In genomic region chr4:134328741-134329140, GRCh38 we compare ENCODE assay signal across 2 cellular contexts.
TF ChIP-seq lines count a peak whose summit lies in the region.

No MANE protein-coding gene starts in this region.

TF ChIP-seq in IMR-90, 13 proteins besides CTCF, POLR2A, EP300 and RAD21:
- TF ChIP-seq RCOR1 (IDR thresholded peaks at IDR 0.05; ENCODE audit: insufficient replicate concordance, low read length) = no peak
- no peak for TF ChIP-seq BHLHE40 (IDR thresholded peaks at IDR 0.05; ENCODE audit: low read depth, low read length)
- TF ChIP-seq USF2 (IDR thresholded peaks at IDR 0.05; ENCODE audit: low read depth, low read length) = no peak
- no peak for TF ChIP-seq MAFK (IDR thresholded peaks at IDR 0.05; ENCODE audit: low read depth, low read length)
- TF ChIP-seq RFX5 (IDR thresholded peaks at IDR 0.05; ENCODE audit: low read depth, low read length) = no peak
- no peak for TF ChIP-seq ELK1 (IDR thresholded peaks at IDR 0.05; ENCODE audit: borderline replicate concordance, low read depth, low read length)
- no peak for TF ChIP-seq NFE2L2 (IDR thresholded peaks at IDR 0.05; ENCODE audit: low read depth, low read length)
- no peak for TF ChIP-seq CEBPB (IDR thresholded peaks at IDR 0.05; ENCODE audit: low read depth, low read length)
- TF ChIP-seq FOS (IDR thresholded peaks at IDR 0.05; ENCODE audit: low read depth, low read length) = no peak
- TF ChIP-seq CHD1 (IDR thresholded peaks at IDR 0.05; ENCODE audit: low read depth, low read length) = no peak

TF ChIP-seq in GM12878, 131 proteins besides CTCF, POLR2A, EP300 and RAD21:
- TF ChIP-seq ZBTB33 (IDR thresholded peaks at IDR 0.05) (no peak), PBX3 (IDR thresholded peaks at IDR 0.05; ENCODE audit: insufficient replicate concordance, low read depth, low read length) (no peak), ELK1 (IDR thresholded peaks at IDR 0.05; ENCODE audit: low read depth, low read length) (no peak), CBFB (IDR thresholded peaks at IDR 0.05; ENCODE audit: low read depth) (no peak), BACH1 (IDR thresholded peaks at IDR 0.05; ENCODE audit: borderline replicate concordance) (no peak), BCL3 (IDR thresholded peaks at IDR 0.05; ENCODE audit: borderline replicate concordance, insufficient read depth, low read depth, low read length, poor library complexity, severe bottlenecking) (no peak), MLLT1 (IDR thresholded peaks at IDR 0.05) (no peak)
